In the genomic region with DNA sequence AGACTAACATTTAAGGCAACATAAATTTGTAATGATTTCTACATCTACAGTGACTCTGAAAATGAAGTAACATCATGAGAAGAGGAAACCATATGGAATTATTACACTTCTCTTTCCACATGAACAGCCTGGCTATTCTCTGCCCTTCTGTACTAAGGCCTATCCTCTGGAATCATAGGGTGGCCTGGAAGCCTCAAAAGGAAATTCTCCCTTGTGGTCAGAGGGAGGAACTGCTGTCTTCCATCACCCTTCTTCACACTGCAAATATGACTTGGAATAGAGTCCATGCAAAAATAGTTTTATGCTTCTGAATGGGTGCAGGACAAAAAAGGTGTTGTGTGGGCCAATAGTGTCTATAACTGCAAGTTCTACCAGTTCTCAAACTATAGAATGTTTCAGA, we compare ENCODE assay signal across 8 cellular contexts. TPM values are rescaled to one million over a fixed set of nuclear protein-coding genes. Genes with fewer than 3 reads are reported as not detected.
DNase-seq lines count a peak whose midpoint lies in the region; ATAC-seq, FAIRE-seq and TF ChIP-seq lines count a peak whose summit lies in the region.

No MANE protein-coding gene starts in this region.

- in situ Hi-C loops in GM13977 (cut with MboI; ENCODE audit: low pct_unique_long_range_greater_than_20kb, low sequenced_read_pairs, unreplicated experiment): no loop called here

- TF ChIP-seq CTCF in AG04449 (IDR thresholded peaks at IDR 0.05; ENCODE audit: insufficient read depth, low read length, missing control alignments) (peak; percentile 54), foreskin keratinocyte (conservative IDR thresholded peaks at IDR 0.05) (peak; percentile 56), GM13977 (IDR thresholded peaks at IDR 0.05; ENCODE audit: extremely low read depth, insufficient read depth, missing control alignments) (no peak)

- no peak overlapping the region for H3K4me3 ChIP-seq in AG04449 (ENCODE audit: low read depth, low read length)

- DNase-seq in AG04449 (ENCODE audit: low read depth, low spot score): no peak
- peak; percentile 55 for DNase-seq in OCI-M1 (lab: John Stamatoyannopoulos, UW)
- peak in 1 of 2 donors; percentile 36 for DNase-seq in foreskin keratinocyte
- DNase-seq in GM13977 (ENCODE audit: low spot score): no peak
- DNase-seq in GM12891 (ENCODE audit: insufficient read length, low spot score): no peak
- no peak for DNase-seq in NCI-H1436 treated with DMSO at 0.1 percent for 48 hours (lab: John Stamatoyannopoulos, UW)
- DNase-seq in stimulated activated CD4-positive, alpha-beta T cell treated with anti-CD3 and anti-CD28 coated beads, Interleukin-4, amount 100 ng/mL, for 24 hours: no peak

- no peaks in the 10 kb centered on the region for H3K4me1 ChIP-seq in foreskin keratinocyte

- FAIRE-seq in GM12891 (lab: Jason Lieb, UNC): no peak

- TF ChIP-seq POLR2A in GM12891 (IDR thresholded peaks at IDR 0.05; ENCODE audit: low read depth, low read length): no peak

- peak; percentile 52 for ATAC-seq in GM18861 (IDR thresholded peaks at IDR 0.05; ENCODE audit: unreplicated experiment)
- ATAC-seq in foreskin keratinocyte: peak; percentile 95

- POLR2A ChIA-PET in AG04449 (lab: Yijun Ruan, JAX): no interaction called here

- no peaks in the 10 kb centered on the region for H3K27me3 ChIP-seq in foreskin keratinocyte

- no peak overlapping the region for H3K27ac ChIP-seq in foreskin keratinocyte

- CTCF ChIA-PET in AG04449 (lab: Yijun Ruan, JAX): no interaction called here

TF ChIP-seq in GM12891, 5 proteins besides CTCF, POLR2A, EP300 and RAD21:
- no peak for TF ChIP-seq SPI1 (IDR thresholded peaks at IDR 0.05; ENCODE audit: low read depth, low read length)
- no peak for TF ChIP-seq PAX5 (IDR thresholded peaks at IDR 0.05; ENCODE audit: insufficient read depth, low read length, severe bottlenecking)
- TF ChIP-seq POU2F2 (IDR thresholded peaks at IDR 0.05; ENCODE audit: low read depth, low read length): no peak
- no peak for TF ChIP-seq POLR2AphosphoS5 (IDR thresholded peaks at IDR 0.05; ENCODE audit: low read depth, low read length)
- TF ChIP-seq TAF1 (IDR thresholded peaks at IDR 0.05; ENCODE audit: low read depth, low read length): no peak
TF ChIP-seq in GM12891: peak in this region for 0.

RNA-seq across cellular contexts. Expression of gene SH3BGRL2, which starts 44.6 kb away (rescaled TPM):
- total RNA-seq in foreskin keratinocyte: 5.7 and 8.6 TPM in 2 replicates
- 2.0 and 2.5 TPM in 2 replicates for polyA plus RNA-seq in foreskin keratinocyte
- polyA plus RNA-seq in GM12891 (2012; ENCODE audit: low read depth, missing spikeins): 0.03 TPM

RNA-seq across cellular contexts. Expression of gene LCA5, which starts 49.3 kb away (rescaled TPM):
- total RNA-seq in foreskin keratinocyte: 1.9 and 2.4 TPM in 2 replicates
- 0.34 and 0.46 TPM in 2 replicates for polyA plus RNA-seq in foreskin keratinocyte
- 0.09 TPM for polyA plus RNA-seq in GM12891 (2012; ENCODE audit: low read depth, missing spikeins)
